8 cellular contexts compared by ENCODE assay signal in the genomic region with DNA sequence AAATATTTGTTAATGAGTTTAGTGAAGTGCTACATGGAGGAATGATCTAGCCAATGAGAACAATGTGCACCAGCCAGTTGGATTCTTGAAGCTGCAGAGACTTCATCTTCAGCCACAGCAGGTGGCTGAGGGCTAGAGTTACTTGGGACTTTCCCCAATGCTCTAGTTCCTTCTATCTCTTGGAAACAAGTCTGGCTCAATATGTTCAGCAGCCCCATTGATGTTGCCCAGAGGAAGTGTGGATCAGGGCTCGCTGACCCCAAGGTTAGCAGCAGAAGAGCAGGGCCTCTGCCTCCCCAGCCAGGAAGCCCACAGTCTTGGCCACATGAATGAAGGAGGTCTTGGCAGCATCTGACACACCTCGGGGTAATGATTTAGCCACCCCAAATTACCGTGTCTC.
DNase-seq lines count a peak whose midpoint lies in the region; ATAC-seq lines count a peak whose summit lies in the region.

No MANE protein-coding gene starts in this region.

- peaks cover 2% of the 10 kb centered on the region for H3K36me3 Mint-ChIP-seq in activated T-helper 1 cell treated with anti-CD3 and anti-CD28 coated beads, Interleukin-12 subunit alpha, Interleukin-12 subunit beta, Interleukin-2, Interleukin-4 antibody, amounts not matched to agents 30 ng/mL and 10 ng/mL and 1 ng/mL, durations not matched to agents 14 hours and 24 hours and 36 hours (ENCODE audit: low read depth)

- peak overlapping the region; percentile 75 for H3K4me3 Mint-ChIP-seq in activated T-helper 1 cell treated with anti-CD3 and anti-CD28 coated beads, Interleukin-12 subunit alpha, Interleukin-12 subunit beta, Interleukin-2, Interleukin-4 antibody, amounts not matched to agents 30 ng/mL and 10 ng/mL and 1 ng/mL, durations not matched to agents 14 hours and 24 hours and 36 hours

- no peaks in the 10 kb centered on the region for H3K9me3 Mint-ChIP-seq in activated T-helper 1 cell treated with anti-CD3 and anti-CD28 coated beads, Interleukin-12 subunit alpha, Interleukin-12 subunit beta, Interleukin-2, Interleukin-4 antibody, amounts not matched to agents 30 ng/mL and 10 ng/mL and 1 ng/mL, durations not matched to agents 14 hours and 24 hours and 36 hours

- peaks cover 24% of the 10 kb centered on the region for H3K4me1 Mint-ChIP-seq in activated T-helper 1 cell treated with anti-CD3 and anti-CD28 coated beads, Interleukin-12 subunit alpha, Interleukin-12 subunit beta, Interleukin-2, Interleukin-4 antibody, amounts not matched to agents 30 ng/mL and 10 ng/mL and 1 ng/mL, durations not matched to agents 14 hours and 24 hours and 36 hours (ENCODE audit: low read depth)

- H3K27ac Mint-ChIP-seq in activated T-helper 1 cell treated with anti-CD3 and anti-CD28 coated beads, Interleukin-12 subunit alpha, Interleukin-12 subunit beta, Interleukin-2, Interleukin-4 antibody, amounts not matched to agents 30 ng/mL and 10 ng/mL and 1 ng/mL, durations not matched to agents 14 hours and 24 hours and 36 hours: no peak overlapping the region

- ATAC-seq in GM19035 (IDR thresholded peaks at IDR 0.05; ENCODE audit: unreplicated experiment): peak; percentile 42
- peak; percentile 24 for ATAC-seq in HG03060 (IDR thresholded peaks at IDR 0.05; ENCODE audit: low read depth, unreplicated experiment)

- H3K27me3 Mint-ChIP-seq in activated T-helper 1 cell treated with anti-CD3 and anti-CD28 coated beads, Interleukin-12 subunit alpha, Interleukin-12 subunit beta, Interleukin-2, Interleukin-4 antibody, amounts not matched to agents 30 ng/mL and 10 ng/mL and 1 ng/mL, durations not matched to agents 14 hours and 24 hours and 36 hours (ENCODE audit: insufficient read depth): peaks cover 2% of the 10 kb centered on the region

- intact Hi-C loops in activated T-helper 1 cell treated with anti-CD3 and anti-CD28 coated beads, Interleukin-12 subunit alpha, Interleukin-12 subunit beta, Interleukin-2, Interleukin-4 antibody, amounts not matched to agents 30 ng/mL and 10 ng/mL and 1 ng/mL, durations not matched to agents 14 hours and 24 hours and 36 hours (cut with micrococcal nuclease): no loop called here

- peak; percentile 46 for DNase-seq in CD1c-positive myeloid dendritic cell (ENCODE audit: extremely low spot score)
- DNase-seq in activated T-helper 1 cell treated with anti-CD3 and anti-CD28 coated beads, Interleukin-12 subunit alpha, Interleukin-12 subunit beta, Interleukin-2, Interleukin-4 antibody, amounts not matched to agents 30 ng/mL and 10 ng/mL and 1 ng/mL, durations not matched to agents 14 hours and 24 hours and 36 hours (ENCODE audit: low spot score): no peak
- DNase-seq in HUDEP-2 (lab: John Stamatoyannopoulos, UW; ENCODE audit: unreplicated experiment in 76 of 76): no peak
- no peak for DNase-seq in SHP77 treated with DMSO at 0.1 percent for 48 hours (lab: John Stamatoyannopoulos, UW)
- DNase-seq in NCI-H2171 treated with DMSO at 0.1 percent for 48 hours (lab: John Stamatoyannopoulos, UW): no peak
- no peak for DNase-seq in HT-29 (ENCODE audit: low spot score)
